Comparison of ENCODE assay signal across 13 cellular contexts in the genomic region with DNA sequence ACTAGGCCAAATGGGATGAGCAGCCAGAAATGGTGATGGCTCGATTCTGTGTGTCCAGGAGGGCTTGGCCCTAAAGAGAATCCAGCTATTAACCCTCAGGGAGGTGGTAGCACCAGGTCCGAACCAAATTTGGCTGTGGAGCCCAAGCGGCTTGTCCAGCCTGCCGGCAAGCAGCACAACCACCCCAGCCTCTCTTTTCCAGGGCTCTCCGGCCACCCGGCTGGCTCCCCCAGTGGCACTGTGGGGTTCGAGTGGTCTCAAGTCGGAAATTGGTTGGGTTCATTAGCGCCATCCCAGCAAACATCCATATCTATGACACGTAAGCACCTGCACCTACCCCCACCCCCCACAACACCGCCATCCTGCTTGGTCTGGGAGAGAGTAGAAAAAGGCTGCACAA.
"Had no signal": no experiment of that assay in that cellular context is flagged by ENCODE, and none has a peak within 500 bp of the region (broad histone marks: within the 10 kb centered on the region; RNA-seq: fewer than 3 reads in every experiment).

No MANE protein-coding gene starts in this region.

- H3K36me3 ChIP-seq: colonic mucosa, ovary had no signal

- H3K9me3 ChIP-seq: colonic mucosa, ovary, upper lobe of left lung had no signal

- H3K4me3 Mint-ChIP-seq: activated naive CD4-positive, alpha-beta T cell treated with anti-CD3 and anti-CD28 coated beads, Interleukin-2, amount 50 U/mL, for 24 hours; mesothelial cell of epicardium had no signal

- H3K27me3 ChIP-seq: cardiac muscle cell, colonic mucosa, neural progenitor cell, ovary, upper lobe of left lung had no signal

- H3K9ac ChIP-seq: neural progenitor cell had no signal

- H3K27ac ChIP-seq: cardiac muscle cell, colonic mucosa, epithelial cell of prostate, neural progenitor cell, ovary had no signal

- H3K4me3 ChIP-seq: cardiac muscle cell, colonic mucosa, neural progenitor cell, ovary, upper lobe of left lung had no signal

- H3K4me1 ChIP-seq: colonic mucosa, neural progenitor cell had no signal

- H3K4me1 Mint-ChIP-seq: neural progenitor cell had no signal

- H3K27ac Mint-ChIP-seq: activated naive CD4-positive, alpha-beta T cell treated with anti-CD3 and anti-CD28 coated beads, Interleukin-2, amount 50 U/mL, for 24 hours; mesothelial cell of epicardium; neural progenitor cell had no signal

- H3K27me3 Mint-ChIP-seq: activated naive CD4-positive, alpha-beta T cell treated with anti-CD3 and anti-CD28 coated beads, Interleukin-2, amount 50 U/mL, for 24 hours had no signal

- DNase-seq: activated T-cell treated with anti-CD3 and anti-CD28 coated beads, Interleukin-2, amount 50 U/mL, for 1 hour; aorta; colonic mucosa; effector CD8-positive, alpha-beta T cell; ovary; SHP77 treated with DMSO at 0.1 percent for 48 hours; small intestine; upper lobe of left lung had no signal

- H3K9me3 Mint-ChIP-seq: activated naive CD4-positive, alpha-beta T cell treated with anti-CD3 and anti-CD28 coated beads, Interleukin-2, amount 50 U/mL, for 24 hours; mesothelial cell of epicardium; neural progenitor cell had no signal
